3 cellular contexts compared by ENCODE assay signal in genomic region chr2:186641807-186642321, GRCh38.
TF ChIP-seq lines count a peak whose summit lies in the region.

No MANE protein-coding gene starts in this region.

TF ChIP-seq in GM23338, 12 proteins besides CTCF, POLR2A, EP300 and RAD21 (continues in another document):
- no peak for TF ChIP-seq JUNB (IDR thresholded peaks at IDR 0.05; ENCODE audit: unreplicated experiment)
- no peak for TF ChIP-seq REST (IDR thresholded peaks at IDR 0.05; ENCODE audit: unreplicated experiment)
- no peak for TF ChIP-seq EZH2 (IDR thresholded peaks at IDR 0.05; ENCODE audit: low read depth, unreplicated experiment)
- TF ChIP-seq ZNF114 (CRISPR knock-in tag; IDR thresholded peaks at IDR 0.05): no peak
- TF ChIP-seq, protein P1, sequence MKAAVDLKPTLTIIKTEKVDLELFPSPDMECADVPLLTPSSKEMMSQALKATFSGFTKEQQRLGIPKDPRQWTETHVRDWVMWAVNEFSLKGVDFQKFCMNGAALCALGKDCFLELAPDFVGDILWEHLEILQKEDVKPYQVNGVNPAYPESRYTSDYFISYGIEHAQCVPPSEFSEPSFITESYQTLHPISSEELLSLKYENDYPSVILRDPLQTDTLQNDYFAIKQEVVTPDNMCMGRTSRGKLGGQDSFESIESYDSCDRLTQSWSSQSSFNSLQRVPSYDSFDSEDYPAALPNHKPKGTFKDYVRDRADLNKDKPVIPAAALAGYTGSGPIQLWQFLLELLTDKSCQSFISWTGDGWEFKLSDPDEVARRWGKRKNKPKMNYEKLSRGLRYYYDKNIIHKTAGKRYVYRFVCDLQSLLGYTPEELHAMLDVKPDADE (IDR thresholded peaks at IDR 0.05): no peak
- no peak for TF ChIP-seq NANOG (IDR thresholded peaks at IDR 0.05; ENCODE audit: borderline replicate concordance)
- no peak for TF ChIP-seq EZH2phosphoT487 (IDR thresholded peaks at IDR 0.05; ENCODE audit: unreplicated experiment)
- no peak for TF ChIP-seq POLR2AphosphoS5 (IDR thresholded peaks at IDR 0.05; ENCODE audit: low read depth)

TF ChIP-seq in IMR-90, 13 proteins besides CTCF, POLR2A, EP300 and RAD21:
- TF ChIP-seq MXI1 (IDR thresholded peaks at IDR 0.05; ENCODE audit: borderline replicate concordance, low read depth, low read length) (no peak), MAZ (IDR thresholded peaks at IDR 0.05; ENCODE audit: borderline replicate concordance, low read depth, low read length) (no peak), MAFK (IDR thresholded peaks at IDR 0.05; ENCODE audit: low read depth, low read length) (peak; percentile 75), RFX5 (IDR thresholded peaks at IDR 0.05; ENCODE audit: low read depth, low read length) (no peak), NFE2L2 (IDR thresholded peaks at IDR 0.05; ENCODE audit: low read depth, low read length) (no peak), SMC3 (IDR thresholded peaks at IDR 0.05; ENCODE audit: low read depth, low read length) (peak; percentile 79)
- TF ChIP-seq, protein P2, sequence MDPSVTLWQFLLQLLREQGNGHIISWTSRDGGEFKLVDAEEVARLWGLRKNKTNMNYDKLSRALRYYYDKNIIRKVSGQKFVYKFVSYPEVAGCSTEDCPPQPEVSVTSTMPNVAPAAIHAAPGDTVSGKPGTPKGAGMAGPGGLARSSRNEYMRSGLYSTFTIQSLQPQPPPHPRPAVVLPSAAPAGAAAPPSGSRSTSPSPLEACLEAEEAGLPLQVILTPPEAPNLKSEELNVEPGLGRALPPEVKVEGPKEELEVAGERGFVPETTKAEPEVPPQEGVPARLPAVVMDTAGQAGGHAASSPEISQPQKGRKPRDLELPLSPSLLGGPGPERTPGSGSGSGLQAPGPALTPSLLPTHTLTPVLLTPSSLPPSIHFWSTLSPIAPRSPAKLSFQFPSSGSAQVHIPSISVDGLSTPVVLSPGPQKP (IDR thresholded peaks at IDR 0.05; ENCODE audit: borderline replicate concordance, low read depth, low read length): no peak

TF ChIP-seq in K562, 482 proteins besides CTCF, POLR2A, EP300 and RAD21:
- TF ChIP-seq SMC3 (conservative IDR thresholded peaks at IDR 0.05; ENCODE audit: insufficient read depth, low read depth, low read length): peak; percentile 49
- peak; percentile 25; the same call in 1 of the 2 replicates for TF ChIP-seq NFE2 (IDR thresholded peaks at IDR 0.05; ENCODE audit: low read depth)
- no peak for TF ChIP-seq ATF3 (IDR thresholded peaks at IDR 0.05)
- TF ChIP-seq ATF3 (CRISPR knock-in tag; conservative IDR thresholded peaks at IDR 0.05): no peak
- TF ChIP-seq TEAD4 (IDR thresholded peaks at IDR 0.05; ENCODE audit: low read length): peak; percentile 44
- no peak for TF ChIP-seq TEAD4 (CRISPR knock-in tag; IDR thresholded peaks at IDR 0.05; ENCODE audit: borderline replicate concordance)
- TF ChIP-seq HNRNPL (IDR thresholded peaks at IDR 0.05; ENCODE audit: low read depth, low read length): no peak
- peak; percentile 66 for TF ChIP-seq MAFG (tag; conservative IDR thresholded peaks at IDR 0.05)
- TF ChIP-seq C11orf30 (IDR thresholded peaks at IDR 0.05; ENCODE audit: low read depth): peak; percentile 51
- TF ChIP-seq CC2D1A (IDR thresholded peaks at IDR 0.05): 0 out of 2 replicates have a peak, but pooled peaks have one; percentile 40
- TF ChIP-seq NCOA2 (IDR thresholded peaks at IDR 0.05; ENCODE audit: partially characterized antibody in 2 of 2): no peak
- peak; percentile 90 for TF ChIP-seq ZNF384 (IDR thresholded peaks at IDR 0.05; ENCODE audit: low read depth, low read length)
- TF ChIP-seq POU5F1 (IDR thresholded peaks at IDR 0.05; ENCODE audit: borderline replicate concordance, low read depth, low read length, partially characterized antibody): no peak
- TF ChIP-seq, protein P3, sequence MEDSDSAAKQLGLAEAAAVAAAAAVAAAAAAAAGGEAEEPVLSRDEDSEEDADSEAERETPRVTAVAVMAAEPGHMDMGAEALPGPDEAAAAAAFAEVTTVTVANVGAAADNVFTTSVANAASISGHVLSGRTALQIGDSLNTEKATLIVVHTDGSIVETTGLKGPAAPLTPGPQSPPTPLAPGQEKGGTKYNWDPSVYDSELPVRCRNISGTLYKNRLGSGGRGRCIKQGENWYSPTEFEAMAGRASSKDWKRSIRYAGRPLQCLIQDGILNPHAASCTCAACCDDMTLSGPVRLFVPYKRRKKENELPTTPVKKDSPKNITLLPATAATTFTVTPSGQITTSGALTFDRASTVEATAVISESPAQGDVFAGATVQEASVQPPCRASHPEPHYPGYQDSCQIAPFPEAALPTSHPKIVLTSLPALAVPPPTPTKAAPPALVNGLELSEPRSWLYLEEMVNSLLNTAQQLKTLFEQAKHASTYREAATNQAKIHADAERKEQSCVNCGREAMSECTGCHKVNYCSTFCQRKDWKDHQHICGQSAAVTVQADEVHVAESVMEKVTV (CRISPR knock-in tag; IDR thresholded peaks at IDR 0.05): peak; percentile 78
- peak; percentile 76 for TF ChIP-seq ZNF316 (IDR thresholded peaks at IDR 0.05)
- TF ChIP-seq ZBTB49 (CRISPR knock-in tag; IDR thresholded peaks at IDR 0.05; ENCODE audit: borderline replicate concordance): no peak
- TF ChIP-seq SIX5 (IDR thresholded peaks at IDR 0.05; ENCODE audit: borderline replicate concordance in 1 of 2, insufficient read depth in 1 of 2, low read depth in 1 of 2, low read length in 2 of 2): no peak
